ENCODE assay signal across 1 cellular context in the genomic region with DNA sequence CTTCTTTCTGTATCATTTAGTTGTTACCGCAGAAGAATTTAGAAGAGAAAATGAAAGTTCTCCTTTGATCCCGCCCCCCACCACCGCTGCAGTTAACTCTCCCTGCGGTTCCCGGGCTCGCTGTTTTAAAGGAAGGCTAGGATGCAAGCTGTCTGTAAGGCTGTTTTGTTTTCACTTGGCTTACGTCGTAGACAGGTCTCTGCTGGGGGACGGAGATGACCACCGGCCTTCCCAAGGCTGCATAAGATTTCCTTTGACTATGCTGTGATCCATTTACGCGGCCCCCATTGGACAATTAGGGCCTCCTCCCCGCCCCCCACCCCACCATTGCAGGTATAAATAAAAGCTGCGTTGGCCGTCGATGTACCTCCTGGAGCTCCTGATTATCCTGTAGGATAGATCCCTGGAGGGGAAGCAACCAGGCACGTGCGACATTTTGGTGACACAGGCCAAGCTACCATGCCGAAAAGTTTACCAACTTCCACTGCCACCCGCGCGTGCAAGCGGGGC.
TF ChIP-seq lines count a peak whose summit lies in the region.

No MANE protein-coding gene starts in this region.

TF ChIP-seq in GM23338, 12 proteins besides CTCF, POLR2A, EP300 and RAD21 (continued from another document):
- TF ChIP-seq, protein P1, sequence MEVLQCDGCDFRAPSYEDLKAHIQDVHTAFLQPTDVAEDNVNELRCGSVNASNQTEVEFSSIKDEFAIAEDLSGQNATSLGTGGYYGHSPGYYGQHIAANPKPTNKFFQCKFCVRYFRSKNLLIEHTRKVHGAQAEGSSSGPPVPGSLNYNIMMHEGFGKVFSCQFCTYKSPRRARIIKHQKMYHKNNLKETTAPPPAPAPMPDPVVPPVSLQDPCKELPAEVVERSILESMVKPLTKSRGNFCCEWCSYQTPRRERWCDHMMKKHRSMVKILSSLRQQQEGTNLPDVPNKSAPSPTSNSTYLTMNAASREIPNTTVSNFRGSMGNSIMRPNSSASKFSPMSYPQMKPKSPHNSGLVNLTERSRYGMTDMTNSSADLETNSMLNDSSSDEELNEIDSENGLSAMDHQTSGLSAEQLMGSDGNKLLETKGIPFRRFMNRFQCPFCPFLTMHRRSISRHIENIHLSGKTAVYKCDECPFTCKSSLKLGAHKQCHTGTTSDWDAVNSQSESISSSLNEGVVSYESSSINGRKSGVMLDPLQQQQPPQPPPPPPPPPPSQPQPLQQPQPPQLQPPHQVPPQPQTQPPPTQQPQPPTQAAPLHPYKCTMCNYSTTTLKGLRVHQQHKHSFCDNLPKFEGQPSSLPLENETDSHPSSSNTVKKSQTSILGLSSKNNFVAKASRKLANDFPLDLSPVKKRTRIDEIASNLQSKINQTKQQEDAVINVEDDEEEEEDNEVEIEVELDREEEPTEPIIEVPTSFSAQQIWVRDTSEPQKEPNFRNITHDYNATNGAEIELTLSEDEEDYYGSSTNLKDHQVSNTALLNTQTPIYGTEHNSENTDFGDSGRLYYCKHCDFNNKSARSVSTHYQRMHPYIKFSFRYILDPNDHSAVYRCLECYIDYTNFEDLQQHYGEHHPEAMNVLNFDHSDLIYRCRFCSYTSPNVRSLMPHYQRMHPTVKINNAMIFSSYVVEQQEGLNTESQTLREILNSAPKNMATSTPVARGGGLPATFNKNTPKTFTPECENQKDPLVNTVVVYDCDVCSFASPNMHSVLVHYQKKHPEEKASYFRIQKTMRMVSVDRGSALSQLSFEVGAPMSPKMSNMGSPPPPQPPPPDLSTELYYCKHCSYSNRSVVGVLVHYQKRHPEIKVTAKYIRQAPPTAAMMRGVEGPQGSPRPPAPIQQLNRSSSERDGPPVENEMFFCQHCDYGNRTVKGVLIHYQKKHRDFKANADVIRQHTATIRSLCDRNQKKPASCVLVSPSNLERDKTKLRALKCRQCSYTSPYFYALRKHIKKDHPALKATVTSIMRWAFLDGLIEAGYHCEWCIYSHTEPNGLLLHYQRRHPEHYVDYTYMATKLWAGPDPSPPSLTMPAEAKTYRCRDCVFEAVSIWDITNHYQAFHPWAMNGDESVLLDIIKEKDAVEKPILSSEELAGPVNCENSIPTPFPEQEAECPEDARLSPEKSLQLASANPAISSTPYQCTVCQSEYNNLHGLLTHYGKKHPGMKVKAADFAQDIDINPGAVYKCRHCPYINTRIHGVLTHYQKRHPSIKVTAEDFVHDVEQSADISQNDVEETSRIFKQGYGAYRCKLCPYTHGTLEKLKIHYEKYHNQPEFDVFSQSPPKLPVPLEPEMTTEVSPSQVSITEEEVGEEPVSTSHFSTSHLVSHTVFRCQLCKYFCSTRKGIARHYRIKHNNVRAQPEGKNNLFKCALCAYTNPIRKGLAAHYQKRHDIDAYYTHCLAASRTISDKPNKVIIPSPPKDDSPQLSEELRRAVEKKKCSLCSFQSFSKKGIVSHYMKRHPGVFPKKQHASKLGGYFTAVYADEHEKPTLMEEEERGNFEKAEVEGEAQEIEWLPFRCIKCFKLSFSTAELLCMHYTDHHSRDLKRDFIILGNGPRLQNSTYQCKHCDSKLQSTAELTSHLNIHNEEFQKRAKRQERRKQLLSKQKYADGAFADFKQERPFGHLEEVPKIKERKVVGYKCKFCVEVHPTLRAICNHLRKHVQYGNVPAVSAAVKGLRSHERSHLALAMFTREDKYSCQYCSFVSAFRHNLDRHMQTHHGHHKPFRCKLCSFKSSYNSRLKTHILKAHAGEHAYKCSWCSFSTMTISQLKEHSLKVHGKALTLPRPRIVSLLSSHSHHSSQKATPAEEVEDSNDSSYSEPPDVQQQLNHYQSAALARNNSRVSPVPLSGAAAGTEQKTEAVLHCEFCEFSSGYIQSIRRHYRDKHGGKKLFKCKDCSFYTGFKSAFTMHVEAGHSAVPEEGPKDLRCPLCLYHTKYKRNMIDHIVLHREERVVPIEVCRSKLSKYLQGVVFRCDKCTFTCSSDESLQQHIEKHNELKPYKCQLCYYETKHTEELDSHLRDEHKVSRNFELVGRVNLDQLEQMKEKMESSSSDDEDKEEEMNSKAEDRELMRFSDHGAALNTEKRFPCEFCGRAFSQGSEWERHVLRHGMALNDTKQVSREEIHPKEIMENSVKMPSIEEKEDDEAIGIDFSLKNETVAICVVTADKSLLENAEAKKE (CRISPR knock-in tag; IDR thresholded peaks at IDR 0.05): no peak
- no peak for TF ChIP-seq STAT1 (IDR thresholded peaks at IDR 0.05; ENCODE audit: unreplicated experiment)
- no peak for TF ChIP-seq NANOG (IDR thresholded peaks at IDR 0.05; ENCODE audit: borderline replicate concordance)
- TF ChIP-seq POLR2AphosphoS5 (IDR thresholded peaks at IDR 0.05; ENCODE audit: low read depth): no peak
- no peak for TF ChIP-seq ZNF331 (CRISPR knock-in tag; IDR thresholded peaks at IDR 0.05; ENCODE audit: low read depth)
- TF ChIP-seq, protein P2, sequence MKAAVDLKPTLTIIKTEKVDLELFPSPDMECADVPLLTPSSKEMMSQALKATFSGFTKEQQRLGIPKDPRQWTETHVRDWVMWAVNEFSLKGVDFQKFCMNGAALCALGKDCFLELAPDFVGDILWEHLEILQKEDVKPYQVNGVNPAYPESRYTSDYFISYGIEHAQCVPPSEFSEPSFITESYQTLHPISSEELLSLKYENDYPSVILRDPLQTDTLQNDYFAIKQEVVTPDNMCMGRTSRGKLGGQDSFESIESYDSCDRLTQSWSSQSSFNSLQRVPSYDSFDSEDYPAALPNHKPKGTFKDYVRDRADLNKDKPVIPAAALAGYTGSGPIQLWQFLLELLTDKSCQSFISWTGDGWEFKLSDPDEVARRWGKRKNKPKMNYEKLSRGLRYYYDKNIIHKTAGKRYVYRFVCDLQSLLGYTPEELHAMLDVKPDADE (IDR thresholded peaks at IDR 0.05): no peak
- TF ChIP-seq JUNB (IDR thresholded peaks at IDR 0.05; ENCODE audit: unreplicated experiment): no peak
- TF ChIP-seq, protein P3, sequence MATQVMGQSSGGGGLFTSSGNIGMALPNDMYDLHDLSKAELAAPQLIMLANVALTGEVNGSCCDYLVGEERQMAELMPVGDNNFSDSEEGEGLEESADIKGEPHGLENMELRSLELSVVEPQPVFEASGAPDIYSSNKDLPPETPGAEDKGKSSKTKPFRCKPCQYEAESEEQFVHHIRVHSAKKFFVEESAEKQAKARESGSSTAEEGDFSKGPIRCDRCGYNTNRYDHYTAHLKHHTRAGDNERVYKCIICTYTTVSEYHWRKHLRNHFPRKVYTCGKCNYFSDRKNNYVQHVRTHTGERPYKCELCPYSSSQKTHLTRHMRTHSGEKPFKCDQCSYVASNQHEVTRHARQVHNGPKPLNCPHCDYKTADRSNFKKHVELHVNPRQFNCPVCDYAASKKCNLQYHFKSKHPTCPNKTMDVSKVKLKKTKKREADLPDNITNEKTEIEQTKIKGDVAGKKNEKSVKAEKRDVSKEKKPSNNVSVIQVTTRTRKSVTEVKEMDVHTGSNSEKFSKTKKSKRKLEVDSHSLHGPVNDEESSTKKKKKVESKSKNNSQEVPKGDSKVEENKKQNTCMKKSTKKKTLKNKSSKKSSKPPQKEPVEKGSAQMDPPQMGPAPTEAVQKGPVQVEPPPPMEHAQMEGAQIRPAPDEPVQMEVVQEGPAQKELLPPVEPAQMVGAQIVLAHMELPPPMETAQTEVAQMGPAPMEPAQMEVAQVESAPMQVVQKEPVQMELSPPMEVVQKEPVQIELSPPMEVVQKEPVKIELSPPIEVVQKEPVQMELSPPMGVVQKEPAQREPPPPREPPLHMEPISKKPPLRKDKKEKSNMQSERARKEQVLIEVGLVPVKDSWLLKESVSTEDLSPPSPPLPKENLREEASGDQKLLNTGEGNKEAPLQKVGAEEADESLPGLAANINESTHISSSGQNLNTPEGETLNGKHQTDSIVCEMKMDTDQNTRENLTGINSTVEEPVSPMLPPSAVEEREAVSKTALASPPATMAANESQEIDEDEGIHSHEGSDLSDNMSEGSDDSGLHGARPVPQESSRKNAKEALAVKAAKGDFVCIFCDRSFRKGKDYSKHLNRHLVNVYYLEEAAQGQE (IDR thresholded peaks at IDR 0.05; ENCODE audit: unreplicated experiment): no peak
- TF ChIP-seq ZNF114 (CRISPR knock-in tag; IDR thresholded peaks at IDR 0.05): no peak
- TF ChIP-seq CREB1 (CRISPR knock-in tag; IDR thresholded peaks at IDR 0.05; ENCODE audit: low read depth): no peak
- no peak for TF ChIP-seq EZH2 (IDR thresholded peaks at IDR 0.05; ENCODE audit: low read depth, unreplicated experiment)
